In the genomic region with DNA sequence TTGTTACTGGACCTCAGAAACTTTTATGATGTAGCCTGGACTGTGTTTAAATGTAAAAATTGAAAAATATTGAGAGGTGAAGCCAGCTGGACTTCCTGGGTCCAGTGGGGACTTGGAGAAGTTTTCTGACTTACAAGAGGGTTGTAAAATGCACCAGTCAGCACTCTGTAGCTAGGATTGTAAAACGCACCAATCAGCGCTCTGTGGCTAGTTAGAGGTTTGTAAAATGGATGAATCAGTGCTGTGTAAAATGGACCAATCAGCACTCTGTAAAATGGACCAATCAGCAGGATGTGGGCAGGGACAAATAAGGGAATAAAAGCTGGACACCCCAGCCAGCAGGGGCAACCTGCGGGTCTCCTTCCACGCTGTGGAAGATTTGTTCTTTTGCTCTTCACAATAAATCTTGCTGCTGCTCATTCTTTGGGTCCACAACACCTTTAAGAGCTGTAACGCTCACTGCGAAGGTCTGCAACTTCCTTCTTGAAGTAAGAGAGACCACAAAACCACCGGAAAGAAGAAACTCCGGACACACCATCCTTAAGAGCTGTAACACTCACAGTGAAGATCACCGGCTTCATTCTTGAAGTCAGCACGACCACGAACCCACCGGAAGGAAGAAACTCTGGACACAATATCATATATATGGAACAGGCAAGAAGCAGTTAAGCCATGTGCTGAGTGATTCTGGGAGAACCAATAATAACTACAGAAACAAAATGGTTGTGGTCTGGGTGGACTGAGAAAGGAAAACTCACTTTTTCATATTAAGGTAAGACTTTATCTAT, we compare ENCODE assay signal across 1 cellular context.
TF ChIP-seq lines count a peak whose summit lies in the region.

No MANE protein-coding gene starts in this region.

TF ChIP-seq in HepG2, 621 proteins besides CTCF, POLR2A, EP300 and RAD21 (continued from another document):
- TF ChIP-seq ZNF597 (CRISPR knock-in tag; IDR thresholded peaks at IDR 0.05) = no peak
- peak in 1 of 2 experiments; percentile 56; a peak in 2 of 4 replicates for TF ChIP-seq MAFK (conservative IDR thresholded peaks at IDR 0.05 in 1 of 2, IDR thresholded peaks at IDR 0.05 in 1 of 2; ENCODE audit: low read length in 2 of 2)
- TF ChIP-seq, protein P1, sequence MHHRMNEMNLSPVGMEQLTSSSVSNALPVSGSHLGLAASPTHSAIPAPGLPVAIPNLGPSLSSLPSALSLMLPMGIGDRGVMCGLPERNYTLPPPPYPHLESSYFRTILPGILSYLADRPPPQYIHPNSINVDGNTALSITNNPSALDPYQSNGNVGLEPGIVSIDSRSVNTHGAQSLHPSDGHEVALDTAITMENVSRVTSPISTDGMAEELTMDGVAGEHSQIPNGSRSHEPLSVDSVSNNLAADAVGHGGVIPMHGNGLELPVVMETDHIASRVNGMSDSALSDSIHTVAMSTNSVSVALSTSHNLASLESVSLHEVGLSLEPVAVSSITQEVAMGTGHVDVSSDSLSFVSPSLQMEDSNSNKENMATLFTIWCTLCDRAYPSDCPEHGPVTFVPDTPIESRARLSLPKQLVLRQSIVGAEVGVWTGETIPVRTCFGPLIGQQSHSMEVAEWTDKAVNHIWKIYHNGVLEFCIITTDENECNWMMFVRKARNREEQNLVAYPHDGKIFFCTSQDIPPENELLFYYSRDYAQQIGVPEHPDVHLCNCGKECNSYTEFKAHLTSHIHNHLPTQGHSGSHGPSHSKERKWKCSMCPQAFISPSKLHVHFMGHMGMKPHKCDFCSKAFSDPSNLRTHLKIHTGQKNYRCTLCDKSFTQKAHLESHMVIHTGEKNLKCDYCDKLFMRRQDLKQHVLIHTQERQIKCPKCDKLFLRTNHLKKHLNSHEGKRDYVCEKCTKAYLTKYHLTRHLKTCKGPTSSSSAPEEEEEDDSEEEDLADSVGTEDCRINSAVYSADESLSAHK (CRISPR knock-in tag; IDR thresholded peaks at IDR 0.05; ENCODE audit: borderline replicate concordance) = no peak
- 0 out of 2 replicates have a peak, but pooled peaks have one; percentile 19 for TF ChIP-seq MAFF (IDR thresholded peaks at IDR 0.05; ENCODE audit: low read depth, low read length)
- no peak for TF ChIP-seq SETDB1 (CRISPR knock-in tag; IDR thresholded peaks at IDR 0.05; ENCODE audit: borderline replicate concordance)
TF ChIP-seq in HepG2: peak in this region for 2.
